9 cellular contexts compared by ENCODE assay signal in genomic region chr16:56965149-56965938, GRCh38. TPM values are rescaled to one million over a fixed set of nuclear protein-coding genes. Genes with fewer than 3 reads are reported as not detected.
DNase-seq lines count a peak whose midpoint lies in the region; ATAC-seq and TF ChIP-seq lines count a peak whose summit lies in the region.
"Had no signal": no experiment of that assay in that cellular context is flagged by ENCODE, and none has a peak within 500 bp of the region (broad histone marks: within the 10 kb centered on the region; RNA-seq: fewer than 3 reads in every experiment).

No MANE protein-coding gene starts in this region.

- peak overlapping the region in 1 of 2 donors; percentile 47 for H3K9ac ChIP-seq in colonic mucosa (ENCODE audit: low read depth in 2 of 2, low read length in 2 of 2)

- no peaks in the 10 kb centered on the region for H3K4me1 ChIP-seq in colonic mucosa

- peak overlapping the region; percentile 33 for H3K27ac ChIP-seq in colonic mucosa

- H3K9me3 ChIP-seq in colonic mucosa, result no peaks in the 10 kb centered on the region

- ATAC-seq in HG02938 (IDR thresholded peaks at IDR 0.05; ENCODE audit: unreplicated experiment), result no peak

- no peak overlapping the region for H3K4me3 ChIP-seq in colonic mucosa

- no peak for TF ChIP-seq CTCF in colonic mucosa (IDR thresholded peaks at IDR 0.05)

- H3K27me3 ChIP-seq in colonic mucosa, result no peaks in the 10 kb centered on the region

- DNase-seq in ELR (ENCODE audit: low read depth), result peak; percentile 39
- DNase-seq in MV-4-11 (lab: John Stamatoyannopoulos, UW), result peak; percentile 73
- peak; percentile 17 for DNase-seq in colonic mucosa
- peak; percentile 76 for DNase-seq in posterior vena cava (ENCODE audit: low spot score)
- no peak for DNase-seq in cerebellar cortex (ENCODE audit: low spot score)
- DNase-seq in NCI-H510A (lab: John Stamatoyannopoulos, UW), result no peak
- no peak for DNase-seq in GM19240 (ENCODE audit: insufficient read length, low spot score)
- DNase-seq: amniotic stem cell had no signal

- intact Hi-C loops in colonic mucosa (cut with DNase I), result loop anchor here (10.0 kb wide), 1 partner anchor 119 kb away; no protein-coding TSS in a partner anchor
- intact Hi-C loops in posterior vena cava (cut with DNase I), result no loop called here

- no peaks in the 10 kb centered on the region for H3K36me3 ChIP-seq in colonic mucosa

RNA-seq across cellular contexts. Expression of gene CETP, which starts 3.6 kb away (rescaled TPM):
- total RNA-seq in colonic mucosa, result not detected
- total RNA-seq in posterior vena cava, result under 1 TPM in 1 of 2 donors, not detected in 1; 0.60 TPM

RNA-seq across cellular contexts. Expression of gene NLRC5, which starts 24.0 kb away (rescaled TPM):
- total RNA-seq in colonic mucosa (10 to 100 TPM; 78.1 to 79.7 TPM), posterior vena cava (10 to 100 TPM; 37.8 to 53.2 TPM)

RNA-seq across cellular contexts. Expression of gene HERPUD1, which starts 33.4 kb away (rescaled TPM):
- total RNA-seq in colonic mucosa, result 100 to 1,000 TPM; 130 to 194 TPM
- total RNA-seq in posterior vena cava, result 100 to 1,000 TPM in 1 of 2 donors, 10 to 100 TPM in 1; 99.7 to 106 TPM

Comparison
In these comparisons a context has a peak if more than half of its experiments do, and no peak if none do; other contexts are left out.
1. DNase-seq: peak in ELR (single experiment), MV-4-11 (single experiment), colonic mucosa (single experiment) and posterior vena cava (single experiment); none in cerebellar cortex (single experiment), NCI-H510A (single experiment) and GM19240 (single experiment).